In genomic region chr3:30639937-30640336, GRCh38 we compare ENCODE assay signal across 8 cellular contexts. TPM values are rescaled to one million over a fixed set of nuclear protein-coding genes. Genes with fewer than 3 reads are reported as not detected.
DNase-seq lines count a peak whose midpoint lies in the region; ATAC-seq and TF ChIP-seq lines count a peak whose summit lies in the region.
"Had no signal": no experiment of that assay in that cellular context is flagged by ENCODE, and none has a peak within 500 bp of the region (broad histone marks: within the 10 kb centered on the region; RNA-seq: fewer than 3 reads in every experiment).

No MANE protein-coding gene starts in this region.

- intact Hi-C loops in dorsolateral prefrontal cortex (cut with DNase I) = no loop called here

- no peak for DNase-seq in glutamatergic neuron
- DNase-seq in dorsolateral prefrontal cortex = no peak
- no peak for DNase-seq in pons (ENCODE audit: low spot score)
- DNase-seq in type B pancreatic cell (ENCODE audit: extremely low spot score, unreplicated experiment) = no peak
- DNase-seq: amygdala had no signal

- peak overlapping the region; percentile 96 for H3K27ac Mint-ChIP-seq in glutamatergic neuron (ENCODE audit: unreplicated experiment)
- H3K27ac Mint-ChIP-seq in type B pancreatic cell = no peak overlapping the region

- H3K4me1 Mint-ChIP-seq in glutamatergic neuron (ENCODE audit: low read depth, unreplicated experiment) = peaks cover 51% of the 10 kb centered on the region
- H3K4me1 Mint-ChIP-seq in type B pancreatic cell (ENCODE audit: unreplicated experiment) = peaks cover 5% of the 10 kb centered on the region

- H3K9me3 Mint-ChIP-seq in glutamatergic neuron (ENCODE audit: unreplicated experiment) (peaks cover 17% of the 10 kb centered on the region), type B pancreatic cell (no peaks in the 10 kb centered on the region)

- H3K36me3 Mint-ChIP-seq in glutamatergic neuron (ENCODE audit: unreplicated experiment) (no peaks in the 10 kb centered on the region), type B pancreatic cell (peaks cover 20% of the 10 kb centered on the region)

- TF ChIP-seq CTCF in glutamatergic neuron (IDR thresholded peaks at IDR 0.05; ENCODE audit: partially characterized antibody, unreplicated experiment) = no peak
- TF ChIP-seq CTCF in dorsolateral prefrontal cortex (IDR thresholded peaks at IDR 0.05 in 54 of 56, conservative IDR thresholded peaks at IDR 0.05 in 2 of 56; ENCODE audit: low read depth in 1 of 56, partially characterized antibody in 56 of 56) = no peak
- no peak for TF ChIP-seq CTCF in type B pancreatic cell (conservative IDR thresholded peaks at IDR 0.05)

- H3K27me3 Mint-ChIP-seq in glutamatergic neuron (ENCODE audit: unreplicated experiment) = peaks cover 6% of the 10 kb centered on the region
- no peaks in the 10 kb centered on the region for H3K27me3 Mint-ChIP-seq in type B pancreatic cell

- no peak overlapping the region for H3K4me3 ChIP-seq in dorsolateral prefrontal cortex

- peak; percentile 84 for ATAC-seq in GM18858 (IDR thresholded peaks at IDR 0.05; ENCODE audit: unreplicated experiment)
- peak; percentile 79 for ATAC-seq in GM21528 (IDR thresholded peaks at IDR 0.05; ENCODE audit: low FRiP score, unreplicated experiment)
- ATAC-seq in HG03469 (IDR thresholded peaks at IDR 0.05; ENCODE audit: unreplicated experiment) = peak; percentile 83

- H3K27ac ChIP-seq in dorsolateral prefrontal cortex = no peak overlapping the region

- H3K27me3 ChIP-seq in dorsolateral prefrontal cortex = no peaks in the 10 kb centered on the region

- no peak overlapping the region for H3K4me3 Mint-ChIP-seq in glutamatergic neuron (ENCODE audit: unreplicated experiment)
- no peak overlapping the region for H3K4me3 Mint-ChIP-seq in type B pancreatic cell

RNA-seq across cellular contexts. Expression of gene TGFBR2, which starts 33.5 kb away (rescaled TPM):
- total RNA-seq in glutamatergic neuron (ENCODE audit: unreplicated experiment) = 0.96 TPM
- total RNA-seq in dorsolateral prefrontal cortex = 10 to 100 TPM in 113 of 120 experiments, 1 to 10 TPM in 7; 6.9 to 41.8 (median 15.9) TPM
- total RNA-seq in type B pancreatic cell (ENCODE audit: low replicate concordance) = 21.8 and 26.1 TPM in 2 replicates
